ENCODE assay signal across 23 cellular contexts in the genomic region with DNA sequence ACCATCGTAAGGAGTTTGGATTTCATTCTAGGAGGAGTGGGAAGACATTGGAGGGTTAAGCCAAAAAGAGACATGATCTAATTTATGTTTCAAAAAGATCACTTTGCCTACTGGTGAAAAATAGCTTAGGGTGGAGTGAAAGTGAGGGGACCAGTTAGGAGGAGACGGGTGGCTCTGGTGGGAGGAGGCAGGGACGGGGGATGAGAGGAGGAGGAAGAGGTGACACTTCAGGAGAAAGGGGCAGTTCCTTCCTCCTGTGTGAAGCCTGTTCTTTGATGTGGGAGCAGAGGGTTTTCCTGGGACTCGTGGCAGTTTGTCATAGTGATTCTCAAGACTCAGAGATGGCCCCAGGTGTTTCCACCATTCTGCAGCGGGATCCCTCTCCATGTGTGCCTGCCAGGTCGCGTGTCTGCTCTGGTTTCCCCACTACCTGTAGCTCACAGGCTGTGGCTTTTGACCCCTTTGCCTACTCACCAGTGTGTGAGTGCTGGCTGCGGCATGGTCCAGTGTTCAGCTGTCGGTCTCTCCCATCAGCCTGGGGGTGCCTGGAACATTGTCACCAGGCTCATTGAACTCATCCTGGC.
DNase-seq lines count a peak whose midpoint lies in the region; ATAC-seq lines count a peak whose summit lies in the region.
"Had no signal": no experiment of that assay in that cellular context is flagged by ENCODE, and none has a peak within 500 bp of the region (broad histone marks: within the 10 kb centered on the region; RNA-seq: fewer than 3 reads in every experiment).

No MANE protein-coding gene starts in this region.

- no peak overlapping the region for H3K27ac Mint-ChIP-seq in activated naive CD4-positive, alpha-beta T cell treated with anti-CD3 and anti-CD28 coated beads for 36 hours
- H3K27ac Mint-ChIP-seq in activated naive CD8-positive, alpha-beta T cell treated with anti-CD3 and anti-CD28 coated beads for 36 hours: peak overlapping the region; percentile 7
- no peak overlapping the region for H3K27ac Mint-ChIP-seq in stimulated activated effector memory CD8-positive, alpha-beta T cell treated with anti-CD3 and anti-CD28 coated beads, Interleukin-12 subunit alpha, Interleukin-12 subunit beta, amount 100 ng/mL, for 72 hours
- H3K27ac Mint-ChIP-seq: CD8-positive, alpha-beta memory T cell had no signal

- H3K9me3 Mint-ChIP-seq in activated naive CD4-positive, alpha-beta T cell treated with anti-CD3 and anti-CD28 coated beads for 36 hours: no peaks in the 10 kb centered on the region
- no peaks in the 10 kb centered on the region for H3K9me3 Mint-ChIP-seq in activated naive CD8-positive, alpha-beta T cell treated with anti-CD3 and anti-CD28 coated beads for 36 hours
- no peaks in the 10 kb centered on the region for H3K9me3 Mint-ChIP-seq in stimulated activated effector memory CD8-positive, alpha-beta T cell treated with anti-CD3 and anti-CD28 coated beads, Interleukin-12 subunit alpha, Interleukin-12 subunit beta, amount 100 ng/mL, for 72 hours

- peak; percentile 9 for ATAC-seq in stimulated activated effector memory CD8-positive, alpha-beta T cell treated with anti-CD3 and anti-CD28 coated beads, Interleukin-12 subunit alpha, Interleukin-12 subunit beta, amount 100 ng/mL, for 72 hours
- ATAC-seq in HG02973 (IDR thresholded peaks at IDR 0.05; ENCODE audit: unreplicated experiment) (no peak), HG03135 (IDR thresholded peaks at IDR 0.05; ENCODE audit: unreplicated experiment) (no peak)

- intact Hi-C loops in activated naive CD4-positive, alpha-beta T cell treated with anti-CD3 and anti-CD28 coated beads for 36 hours (cut with micrococcal nuclease): no loop called here

- no peaks in the 10 kb centered on the region for H3K36me3 Mint-ChIP-seq in activated naive CD4-positive, alpha-beta T cell treated with anti-CD3 and anti-CD28 coated beads for 36 hours (ENCODE audit: low read depth)
- no peaks in the 10 kb centered on the region for H3K36me3 Mint-ChIP-seq in activated naive CD8-positive, alpha-beta T cell treated with anti-CD3 and anti-CD28 coated beads for 36 hours
- no peaks in the 10 kb centered on the region for H3K36me3 Mint-ChIP-seq in stimulated activated effector memory CD8-positive, alpha-beta T cell treated with anti-CD3 and anti-CD28 coated beads, Interleukin-12 subunit alpha, Interleukin-12 subunit beta, amount 100 ng/mL, for 72 hours

- H3K4me1 Mint-ChIP-seq in activated naive CD4-positive, alpha-beta T cell treated with anti-CD3 and anti-CD28 coated beads for 36 hours (ENCODE audit: low read depth): peaks cover 4% of the 10 kb centered on the region
- peaks cover 14% of the 10 kb centered on the region for H3K4me1 Mint-ChIP-seq in activated naive CD8-positive, alpha-beta T cell treated with anti-CD3 and anti-CD28 coated beads for 36 hours
- no peaks in the 10 kb centered on the region for H3K4me1 Mint-ChIP-seq in stimulated activated effector memory CD8-positive, alpha-beta T cell treated with anti-CD3 and anti-CD28 coated beads, Interleukin-12 subunit alpha, Interleukin-12 subunit beta, amount 100 ng/mL, for 72 hours
- H3K4me1 Mint-ChIP-seq: CD8-positive, alpha-beta memory T cell had no signal

- CTCF ChIA-PET in activated naive CD4-positive, alpha-beta T cell treated with anti-CD3 and anti-CD28 coated beads for 36 hours (lab: Charles Lee): no interaction called here

- no peak overlapping the region for H3K4me3 Mint-ChIP-seq in activated naive CD4-positive, alpha-beta T cell treated with anti-CD3 and anti-CD28 coated beads for 36 hours
- no peak overlapping the region for H3K4me3 Mint-ChIP-seq in activated naive CD8-positive, alpha-beta T cell treated with anti-CD3 and anti-CD28 coated beads for 36 hours
- no peak overlapping the region for H3K4me3 Mint-ChIP-seq in stimulated activated effector memory CD8-positive, alpha-beta T cell treated with anti-CD3 and anti-CD28 coated beads, Interleukin-12 subunit alpha, Interleukin-12 subunit beta, amount 100 ng/mL, for 72 hours

- H3K27me3 Mint-ChIP-seq in activated naive CD4-positive, alpha-beta T cell treated with anti-CD3 and anti-CD28 coated beads for 36 hours (ENCODE audit: low read depth): peaks cover 10% of the 10 kb centered on the region
- H3K27me3 Mint-ChIP-seq in activated naive CD8-positive, alpha-beta T cell treated with anti-CD3 and anti-CD28 coated beads for 36 hours: peaks cover 34% of the 10 kb centered on the region

- peak; percentile 12 for DNase-seq in activated naive CD4-positive, alpha-beta T cell treated with anti-CD3 and anti-CD28 coated beads for 36 hours
- DNase-seq in activated naive CD4-positive, alpha-beta T cell treated with anti-CD3 and anti-CD28 coated beads, Interleukin-2, amount 50 U/mL, for 16 hours: no peak
- DNase-seq in Jurkat, Clone E6-1 (ENCODE audit: low read depth, low spot score): peak; percentile 40
- DNase-seq in activated naive CD8-positive, alpha-beta T cell treated with anti-CD3 and anti-CD28 coated beads for 36 hours: peak; percentile 16
- DNase-seq in stimulated activated effector memory CD8-positive, alpha-beta T cell treated with anti-CD3 and anti-CD28 coated beads, Interleukin-12 subunit alpha, Interleukin-12 subunit beta, amount 100 ng/mL, for 72 hours (ENCODE audit: low spot score in 2 of 2): no peak
- DNase-seq in globus pallidus (ENCODE audit: low spot score): no peak
- DNase-seq: 8988T; CD8-positive, alpha-beta memory T cell; DMS53; EL; GF-D8; KG1; NCI-H1105; NCI-H146; NCI-H2029; NCI-H226; NCI-H510A treated with DMSO at 0.1 percent for 48 hours; NCI-H748 treated with DMSO at 0.1 percent for 48 hours; NK-92 treated with Interleukin-12 subunit alpha and Interleukin-12 subunit beta, amount 100 ng/mL, for 24 hours; SHP77 treated with DMSO at 0.1 percent for 48 hours had no signal

- no peak overlapping the region for H3K4me3 ChIP-seq in Jurkat, Clone E6-1 (ENCODE audit: low read length)
- H3K4me3 ChIP-seq: SK-N-MC had no signal

Comparison
In these comparisons a context has a peak if more than half of its experiments do, and no peak if none do; other contexts are left out.
1. DNase-seq: peak in activated naive CD4-positive, alpha-beta T cell treated with anti-CD3 and anti-CD28 coated beads for 36 hours (single experiment), Jurkat, Clone E6-1 (single experiment) and activated naive CD8-positive, alpha-beta T cell treated with anti-CD3 and anti-CD28 coated beads for 36 hours (single experiment); none in activated naive CD4-positive, alpha-beta T cell treated with anti-CD3 and anti-CD28 coated beads, Interleukin-2, amount 50 U/mL, for 16 hours (single experiment), stimulated activated effector memory CD8-positive, alpha-beta T cell treated with anti-CD3 and anti-CD28 coated beads, Interleukin-12 subunit alpha, Interleukin-12 subunit beta, amount 100 ng/mL, for 72 hours (0 of 2) and globus pallidus (single experiment).